Comparison of ENCODE assay signal across 17 cellular contexts in the genomic region with DNA sequence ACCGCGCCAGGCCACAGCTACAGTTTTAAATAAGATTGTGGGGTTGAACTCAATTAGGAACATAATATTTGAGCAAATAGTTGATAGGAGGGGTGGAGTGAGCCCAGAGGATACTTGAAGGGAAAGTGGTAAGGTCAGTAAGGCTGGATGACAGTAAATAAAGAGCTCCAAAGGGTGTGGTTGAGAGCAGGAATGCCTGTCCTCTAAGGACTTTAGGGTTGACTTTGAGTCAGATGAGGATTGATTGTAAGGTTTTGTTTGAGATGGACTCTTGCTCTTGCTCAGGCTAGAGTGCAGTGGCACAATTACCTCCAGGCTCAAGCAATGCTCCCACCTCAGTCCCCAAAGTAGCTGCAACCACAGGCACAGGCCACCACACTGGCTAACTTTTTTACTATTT. TPM values are rescaled to one million over a fixed set of nuclear protein-coding genes. Genes with fewer than 3 reads are reported as not detected.
DNase-seq lines count a peak whose midpoint lies in the region; ATAC-seq and TF ChIP-seq lines count a peak whose summit lies in the region.
"Had no signal": no experiment of that assay in that cellular context is flagged by ENCODE, and none has a peak within 500 bp of the region (broad histone marks: within the 10 kb centered on the region; RNA-seq: fewer than 3 reads in every experiment).

No MANE protein-coding gene starts in this region.

- BruUV-seq in PC-3 (replicated peaks; lab: Mats Ljungman, UMichigan), result no TSS peak

- H2AFZ ChIP-seq in PC-3 (ENCODE audit: low read length), result no peak overlapping the region
- no peak overlapping the region for H2AFZ ChIP-seq in neural progenitor cell (replicated peaks)
- no peak overlapping the region for H2AFZ ChIP-seq in GM23338

- H3K9ac ChIP-seq in PC-3 (ENCODE audit: low read length), result no peak overlapping the region
- no peak overlapping the region for H3K9ac ChIP-seq in neural progenitor cell

- ATAC-seq in PC-3, result peak; percentile 29
- peak; percentile 37 for ATAC-seq in esophagus mucosa
- ATAC-seq in lower lobe of right lung, result peak; percentile 86 to 91
- no peak for ATAC-seq in GM23338

- no peak for TF ChIP-seq CTCF in PC-3 (conservative IDR thresholded peaks at IDR 0.05; ENCODE audit: low read depth, low read length)
- TF ChIP-seq CTCF in lower lobe of right lung (IDR thresholded peaks at IDR 0.05), result no peak
- no peak for TF ChIP-seq CTCF in neural progenitor cell (IDR thresholded peaks at IDR 0.05)
- TF ChIP-seq CTCF in GM23338 (conservative IDR thresholded peaks at IDR 0.05; ENCODE audit: low read depth in 2 of 2), result no peak

- no peaks in the 10 kb centered on the region for H3K9me3 ChIP-seq in PC-3 (ENCODE audit: low read length)
- H3K9me3 ChIP-seq in lower lobe of right lung, result no peaks in the 10 kb centered on the region
- H3K9me3 ChIP-seq in neural progenitor cell (ENCODE audit: low read depth), result no peaks in the 10 kb centered on the region

- H3K27me3 Mint-ChIP-seq in neural progenitor cell (ENCODE audit: insufficient read depth, low read depth) (peaks cover 3% of the 10 kb centered on the region), GM23338 (ENCODE audit: insufficient read depth, low read depth, poor library complexity) (peaks cover 4% of the 10 kb centered on the region)

- H3K4me2 ChIP-seq in PC-3 (ENCODE audit: low read length) (no peak overlapping the region), neural progenitor cell (no peak overlapping the region), GM23338 (no peak overlapping the region)

- no peaks in the 10 kb centered on the region for H3F3A ChIP-seq in PC-3 (ENCODE audit: low read length, unreplicated experiment)
- H3F3A ChIP-seq in neural progenitor cell (ENCODE audit: low read depth), result peaks cover 3% of the 10 kb centered on the region
- no peaks in the 10 kb centered on the region for H3F3A ChIP-seq in GM23338 (replicated peaks; ENCODE audit: low read depth)

- CTCF ChIA-PET in PC-3 (lab: Charles Lee), result no interaction called here

- no peaks in the 10 kb centered on the region for H3K4me1 ChIP-seq in PC-3 (ENCODE audit: insufficient read depth, low read length)
- no peaks in the 10 kb centered on the region for H3K4me1 ChIP-seq in lower lobe of right lung
- H3K4me1 ChIP-seq in neural progenitor cell, result peaks cover 8% of the 10 kb centered on the region
- peaks cover 3% of the 10 kb centered on the region; the same call in 1 of the 2 replicates for H3K4me1 ChIP-seq in GM23338 (ENCODE audit: insufficient read depth)
- H3K4me1 ChIP-seq: HAP-1 had no signal

- H3K4me3 Mint-ChIP-seq in neural progenitor cell (no peak overlapping the region), GM23338 (no peak overlapping the region)
- H3K4me3 Mint-ChIP-seq: CD4-positive, alpha-beta memory T cell; HFFc6 had no signal

- intact Hi-C loops in PC-3 (cut with micrococcal nuclease) (no loop called here), lower lobe of right lung (cut with DNase I) (no loop called here)

- H3K27me3 ChIP-seq in PC-3 (ENCODE audit: low read length) (no peaks in the 10 kb centered on the region), lower lobe of right lung (ENCODE audit: low read depth) (peaks cover 6% of the 10 kb centered on the region), neural progenitor cell (no peaks in the 10 kb centered on the region), GM23338 (ENCODE audit: insufficient read depth) (no peaks in the 10 kb centered on the region)

- H3K27ac ChIP-seq in PC-3 (ENCODE audit: low read length) (no peak overlapping the region), lower lobe of right lung (no peak overlapping the region), neural progenitor cell (no peak overlapping the region), GM23338 (ENCODE audit: low read depth) (no peak overlapping the region)

- H3K27ac Mint-ChIP-seq in neural progenitor cell (no peak overlapping the region), GM23338 (no peak overlapping the region)
- H3K27ac Mint-ChIP-seq: CD4-positive, alpha-beta memory T cell; HFFc6 had no signal

- peaks cover 8% of the 10 kb centered on the region for H3K9me3 Mint-ChIP-seq in neural progenitor cell
- no peaks in the 10 kb centered on the region for H3K9me3 Mint-ChIP-seq in GM23338
- H3K9me3 Mint-ChIP-seq: CD4-positive, alpha-beta memory T cell; HFFc6 had no signal

- H3K9me2 ChIP-seq in PC-3 (replicated peaks; ENCODE audit: low read length), result no peaks in the 10 kb centered on the region
- no peaks in the 10 kb centered on the region for H3K9me2 ChIP-seq in GM23338 (ENCODE audit: insufficient read depth)

- peaks cover 2% of the 10 kb centered on the region for H3K36me3 Mint-ChIP-seq in neural progenitor cell
- H3K36me3 Mint-ChIP-seq in GM23338 (ENCODE audit: low read depth), result no peaks in the 10 kb centered on the region
- H3K36me3 Mint-ChIP-seq: CD4-positive, alpha-beta memory T cell had no signal

- H3K79me2 ChIP-seq in PC-3 (ENCODE audit: low read length), result no peaks in the 10 kb centered on the region
- no peaks in the 10 kb centered on the region for H3K79me2 ChIP-seq in neural progenitor cell (ENCODE audit: low read depth)
- no peaks in the 10 kb centered on the region for H3K79me2 ChIP-seq in GM23338 (replicated peaks; ENCODE audit: insufficient read depth)

- H3K4me1 Mint-ChIP-seq in neural progenitor cell, result peaks cover 6% of the 10 kb centered on the region
- H3K4me1 Mint-ChIP-seq in GM23338, result peaks cover 5% of the 10 kb centered on the region

- DNase-seq in PC-3, result peak; percentile 23
- no peak for DNase-seq in lower lobe of right lung
- DNase-seq in DMS153 treated with DMSO at 0.1 percent for 48 hours (lab: John Stamatoyannopoulos, UW; ENCODE audit: unreplicated experiment), result no peak
- DNase-seq in neural progenitor cell (ENCODE audit: low spot score), result no peak
- DNase-seq in GM23338 (ENCODE audit: low spot score), result no peak
- DNase-seq: C1 segment of cervical spinal cord; Calu3; CD4-positive, alpha-beta memory T cell; COR-L47; DND-41; GOT3; HFFc6 had no signal

- no peak overlapping the region for H3K4me3 ChIP-seq in PC-3 (ENCODE audit: low read length)
- H3K4me3 ChIP-seq in lower lobe of right lung, result no peak overlapping the region
- no peak overlapping the region for H3K4me3 ChIP-seq in neural progenitor cell
- H3K4me3 ChIP-seq in GM23338, result no peak overlapping the region
- H3K4me3 ChIP-seq: HAP-1 had no signal

- H4K20me1 ChIP-seq in PC-3 (ENCODE audit: low read length) (no peaks in the 10 kb centered on the region), neural progenitor cell (ENCODE audit: low read depth) (no peaks in the 10 kb centered on the region), GM23338 (replicated peaks; ENCODE audit: insufficient read depth) (no peaks in the 10 kb centered on the region)

- POLR2A ChIA-PET in PC-3 (lab: Charles Lee; ENCODE audit: unreplicated experiment), result no interaction called here

- H3K36me3 ChIP-seq in PC-3 (ENCODE audit: low read depth, low read length) (no peaks in the 10 kb centered on the region), lower lobe of right lung (no peaks in the 10 kb centered on the region), neural progenitor cell (no peaks in the 10 kb centered on the region), GM23338 (ENCODE audit: insufficient read depth) (no peaks in the 10 kb centered on the region)
- H3K36me3 ChIP-seq: HAP-1 had no signal

TF ChIP-seq in GM23338, 12 proteins besides CTCF, POLR2A, EP300 and RAD21 (continues in another document):
- TF ChIP-seq ZNF331 (CRISPR knock-in tag; IDR thresholded peaks at IDR 0.05; ENCODE audit: low read depth), result no peak
- TF ChIP-seq, protein P1, sequence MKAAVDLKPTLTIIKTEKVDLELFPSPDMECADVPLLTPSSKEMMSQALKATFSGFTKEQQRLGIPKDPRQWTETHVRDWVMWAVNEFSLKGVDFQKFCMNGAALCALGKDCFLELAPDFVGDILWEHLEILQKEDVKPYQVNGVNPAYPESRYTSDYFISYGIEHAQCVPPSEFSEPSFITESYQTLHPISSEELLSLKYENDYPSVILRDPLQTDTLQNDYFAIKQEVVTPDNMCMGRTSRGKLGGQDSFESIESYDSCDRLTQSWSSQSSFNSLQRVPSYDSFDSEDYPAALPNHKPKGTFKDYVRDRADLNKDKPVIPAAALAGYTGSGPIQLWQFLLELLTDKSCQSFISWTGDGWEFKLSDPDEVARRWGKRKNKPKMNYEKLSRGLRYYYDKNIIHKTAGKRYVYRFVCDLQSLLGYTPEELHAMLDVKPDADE (IDR thresholded peaks at IDR 0.05), result no peak

RNA-seq across cellular contexts. Expression of a gene that starts 2.4 kb away (rescaled TPM):
- total RNA-seq in PC-3 (2014; rRNA removed) (not detected in 2 replicates), esophagus mucosa (not detected), lower lobe of right lung (not detected), neural progenitor cell (ENCODE audit: low replicate concordance) (not detected in 2 replicates)
- not detected in 2 replicates for total RNA-seq in GM23338 (2014; rRNA removed; shearing (Covaris generic))
- not detected in 2 replicates for polyA plus RNA-seq in GM23338 (2016; fragmentation: Nextera tagmentation; extraction: Ambion mirVana)
- total RNA-seq: A172; A673; Calu3; CD4-positive, alpha-beta memory T cell; HFFc6 had no signal
- polyA plus RNA-seq: BJ; CD4-positive, alpha-beta memory T cell had no signal

RNA-seq across cellular contexts. Expression of a gene that starts 17.9 kb away (rescaled TPM):
- 0.44 TPM in 1 of 2 replicates, not detected in the other for total RNA-seq in PC-3 (2014; rRNA removed)
- 0.32 TPM for total RNA-seq in esophagus mucosa
- not detected for total RNA-seq in lower lobe of right lung
- total RNA-seq in neural progenitor cell (ENCODE audit: low replicate concordance), result 0.43 TPM in 1 of 2 replicates, not detected in the other
- total RNA-seq in GM23338 (2014; rRNA removed; shearing (Covaris generic)), result not detected in 2 replicates
- 0.74 and 1.4 TPM in 2 replicates for polyA plus RNA-seq in GM23338 (2016; fragmentation: Nextera tagmentation; extraction: Ambion mirVana)
- total RNA-seq: A172; A673; CD4-positive, alpha-beta memory T cell had no signal
- polyA plus RNA-seq: CD4-positive, alpha-beta memory T cell had no signal

RNA-seq across cellular contexts. Expression of a gene that starts 24.0 kb away (rescaled TPM):
- total RNA-seq in PC-3 (2014; rRNA removed), result 83.5 and 88.0 TPM in 2 replicates
- 11.9 TPM for total RNA-seq in esophagus mucosa
- total RNA-seq in lower lobe of right lung, result 51.0 TPM
- 42.9 and 46.4 TPM in 2 replicates for total RNA-seq in neural progenitor cell (ENCODE audit: low replicate concordance)
- 34.3 and 34.5 TPM in 2 replicates for total RNA-seq in GM23338 (2014; rRNA removed; shearing (Covaris generic))
- polyA plus RNA-seq in GM23338 (2016; fragmentation: Nextera tagmentation; extraction: Ambion mirVana), result 31.7 and 33.4 TPM in 2 replicates

RNA-seq across cellular contexts. Expression of a gene that starts 44.2 kb away (rescaled TPM):
- total RNA-seq in PC-3 (2014; rRNA removed) (813 and 931 TPM in 2 replicates), esophagus mucosa (1,002 TPM), lower lobe of right lung (878 TPM), neural progenitor cell (ENCODE audit: low replicate concordance) (2,482 and 2,538 TPM in 2 replicates)
- 1,462 and 1,965 TPM in 2 replicates for total RNA-seq in GM23338 (2014; rRNA removed; shearing (Covaris generic))
- 3,622 and 3,632 TPM in 2 replicates for polyA plus RNA-seq in GM23338 (2016; fragmentation: Nextera tagmentation; extraction: Ambion mirVana)

RNA-seq across cellular contexts. Expression of a gene that starts 44.6 kb away (rescaled TPM):
- total RNA-seq in PC-3 (2014; rRNA removed) (129 and 150 TPM in 2 replicates), esophagus mucosa (42.4 TPM), lower lobe of right lung (49.7 TPM), neural progenitor cell (ENCODE audit: low replicate concordance) (53.5 and 59.5 TPM in 2 replicates)
- total RNA-seq in GM23338 (2014; rRNA removed; shearing (Covaris generic)), result 79.9 and 97.2 TPM in 2 replicates
- 118 and 142 TPM in 2 replicates for polyA plus RNA-seq in GM23338 (2016; fragmentation: Nextera tagmentation; extraction: Ambion mirVana)
